Comparison of ENCODE assay signal across 23 cellular contexts in the genomic region with DNA sequence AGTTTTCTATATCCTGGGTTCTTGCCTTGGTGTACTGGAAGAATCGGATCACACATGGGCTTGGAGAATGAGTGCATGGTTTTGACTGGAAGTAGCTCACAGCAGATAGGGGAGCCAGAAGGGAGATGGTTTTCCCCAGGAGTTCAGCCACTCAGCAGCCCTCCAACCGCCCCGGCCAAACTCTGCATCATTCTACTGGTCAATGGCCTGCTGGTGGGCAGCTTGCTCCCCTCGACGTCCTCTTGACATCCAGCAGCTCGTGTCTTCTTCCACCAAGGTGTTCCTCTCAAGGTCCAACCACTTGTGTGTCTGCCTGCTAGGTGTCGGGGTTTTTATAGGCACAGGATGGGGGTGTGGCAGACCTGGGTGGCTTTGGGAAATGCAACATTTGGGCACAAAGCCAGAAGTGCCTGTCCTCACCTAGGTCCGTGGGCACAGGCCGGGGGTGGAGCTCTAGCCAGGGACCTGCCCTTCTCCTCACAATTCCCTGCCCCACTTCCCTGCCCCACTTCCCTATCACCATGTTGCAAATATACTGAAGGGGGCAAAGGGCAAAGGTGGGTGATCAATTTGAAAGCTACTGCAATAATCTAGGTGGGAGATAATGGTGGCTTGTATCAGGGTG. TPM values are rescaled to one million over a fixed set of nuclear protein-coding genes. Genes with fewer than 3 reads are reported as not detected.
DNase-seq lines count a peak whose midpoint lies in the region; ATAC-seq, FAIRE-seq and TF ChIP-seq lines count a peak whose summit lies in the region.
"Had no signal": no experiment of that assay in that cellular context is flagged by ENCODE, and none has a peak within 500 bp of the region (broad histone marks: within the 10 kb centered on the region; RNA-seq: fewer than 3 reads in every experiment).

No MANE protein-coding gene starts in this region.

- peaks cover 10% of the 10 kb centered on the region for H3K36me3 Mint-ChIP-seq in activated naive CD4-positive, alpha-beta T cell treated with anti-CD3 and anti-CD28 coated beads for 36 hours (ENCODE audit: low read depth)
- H3K36me3 Mint-ChIP-seq in activated naive CD4-positive, alpha-beta T cell treated with anti-CD3 and anti-CD28 coated beads, Interleukin-2, amount 50 U/mL, for 72 hours, result peaks cover 0 to 8% of the 10 kb centered on the region in 2 donors
- no peaks in the 10 kb centered on the region for H3K36me3 Mint-ChIP-seq in immature natural killer cell

- no peak for DNase-seq in activated naive CD4-positive, alpha-beta T cell treated with anti-CD3 and anti-CD28 coated beads for 36 hours
- no peak for DNase-seq in activated naive CD4-positive, alpha-beta T cell treated with anti-CD3 and anti-CD28 coated beads, Interleukin-2, amount 50 U/mL, for 72 hours (ENCODE audit: low spot score in 2 of 2)
- DNase-seq in immature natural killer cell, result no peak
- peak; percentile 38 for DNase-seq in small intestine
- no peak for DNase-seq in activated CD4-positive, CD25-positive, alpha-beta regulatory T cell (lab: John Stamatoyannopoulos, UW)
- DNase-seq: CD8-positive, alpha-beta memory T cell; DMS53; EL; NCI-H1417; NCI-H187; NCI-H2107; NCI-H510A; NCI-H748 treated with DMSO at 0.1 percent for 48 hours; OCI-M1; SHP77 treated with DMSO at 0.1 percent for 48 hours had no signal

- H3K4me3 Mint-ChIP-seq in activated naive CD4-positive, alpha-beta T cell treated with anti-CD3 and anti-CD28 coated beads for 36 hours, result no peak overlapping the region
- H3K4me3 Mint-ChIP-seq in immature natural killer cell, result no peak overlapping the region

- H3K9me3 ChIP-seq in HEK293 (ENCODE audit: control insufficient read depth, insufficient read depth, low read depth, low read length), result no peaks in the 10 kb centered on the region
- no peaks in the 10 kb centered on the region for H3K9me3 ChIP-seq in small intestine (ENCODE audit: control insufficient read depth, low read depth)
- H3K9me3 ChIP-seq: A549, BLaER1 had no signal

- no peak for ATAC-seq in activated naive CD4-positive, alpha-beta T cell treated with anti-CD3 and anti-CD28 coated beads, Interleukin-2, amount 50 U/mL, for 72 hours
- ATAC-seq in HG02798 (IDR thresholded peaks at IDR 0.05; ENCODE audit: poor library complexity, unreplicated experiment), result no peak
- ATAC-seq: A549, GM12878 had no signal

- no peak for TF ChIP-seq CTCF in HEK293 (tag by site-specific recombination; IDR thresholded peaks at IDR 0.05)

- H3K27me3 Mint-ChIP-seq in activated naive CD4-positive, alpha-beta T cell treated with anti-CD3 and anti-CD28 coated beads for 36 hours (ENCODE audit: low read depth), result no peaks in the 10 kb centered on the region
- peaks cover 11 to 16% (median 13%) of the 10 kb centered on the region in 3 donors for H3K27me3 Mint-ChIP-seq in immature natural killer cell (ENCODE audit: low read depth in 3 of 3)

- POLR2A ChIA-PET in HEK293 (lab: Yijun Ruan, JAX), result no interaction called here

- H3K4me3 ChIP-seq in HEK293 (ENCODE audit: low read depth, low read length), result no peak overlapping the region
- H3K4me3 ChIP-seq in small intestine (ENCODE audit: low read depth in 1 of 2, low read length in 2 of 2), result no peak overlapping the region
- H3K4me3 ChIP-seq: A549, BLaER1, GM12878 had no signal

- H3K27ac ChIP-seq in HEK293 (ENCODE audit: extremely low read depth, low read depth, low read length) (no peak overlapping the region), small intestine (ENCODE audit: low read depth in 1 of 2, low read length in 1 of 2) (no peak overlapping the region)
- H3K27ac ChIP-seq: A549, BLaER1, KMS-11 had no signal

- H3K36me3 ChIP-seq in HEK293 (ENCODE audit: control insufficient read depth in 2 of 2, insufficient read depth in 1 of 2, low read length in 2 of 2) (no peaks in the 10 kb centered on the region), small intestine (ENCODE audit: control insufficient read depth in 2 of 2, insufficient read depth in 2 of 2, low read length in 2 of 2) (no peaks in the 10 kb centered on the region)
- H3K36me3 ChIP-seq: BLaER1 had no signal

- H3K27me3 ChIP-seq in small intestine (ENCODE audit: control insufficient read depth in 2 of 2, insufficient read depth in 2 of 2, low read length in 2 of 2), result no peaks in the 10 kb centered on the region
- H3K27me3 ChIP-seq: BLaER1 had no signal

- 66 to 88% (median 88%) methylated on average over 9 of the region's 9 CpGs for WGBS in small intestine, 3 donors

- CTCF ChIA-PET in activated naive CD4-positive, alpha-beta T cell treated with anti-CD3 and anti-CD28 coated beads for 36 hours (lab: Charles Lee), result interaction anchor here (0.6 to 1.8 kb wide), 7 partner anchors 9 to 253 kb away, joined by 4 to 9 read pairs (median 5); partner anchors contain the start of gene CD200R1
- CTCF ChIA-PET in HEK293 (lab: Yijun Ruan, JAX), result interaction anchor here (0.6 to 1.4 kb wide), 2 partner anchors 9 to 253 kb away, joined by 3 to 4 read pairs; no protein-coding TSS in a partner anchor

- no peak for FAIRE-seq in small intestine (lab: Jason Lieb, UNC)
- FAIRE-seq: A549, GM18507, H1 had no signal

- peak overlapping the region; percentile 37 for H3K27ac Mint-ChIP-seq in activated naive CD4-positive, alpha-beta T cell treated with anti-CD3 and anti-CD28 coated beads for 36 hours
- peak overlapping the region in 1 of 2 donors; percentile 55 for H3K27ac Mint-ChIP-seq in activated naive CD4-positive, alpha-beta T cell treated with anti-CD3 and anti-CD28 coated beads, Interleukin-2, amount 50 U/mL, for 72 hours
- peak overlapping the region in 5 of 6 donors; percentile 15 to 61 (median 36) for H3K27ac Mint-ChIP-seq in immature natural killer cell

- H3K4me1 Mint-ChIP-seq in activated naive CD4-positive, alpha-beta T cell treated with anti-CD3 and anti-CD28 coated beads for 36 hours (ENCODE audit: low read depth), result peaks cover 66% of the 10 kb centered on the region
- H3K4me1 Mint-ChIP-seq in immature natural killer cell, result peaks cover 40 to 58% of the 10 kb centered on the region in 2 donors

- no peaks in the 10 kb centered on the region for H3K9me3 Mint-ChIP-seq in activated naive CD4-positive, alpha-beta T cell treated with anti-CD3 and anti-CD28 coated beads for 36 hours
- no peaks in the 10 kb centered on the region for H3K9me3 Mint-ChIP-seq in activated naive CD4-positive, alpha-beta T cell treated with anti-CD3 and anti-CD28 coated beads, Interleukin-2, amount 50 U/mL, for 72 hours
- H3K9me3 Mint-ChIP-seq in immature natural killer cell, result no peaks in the 10 kb centered on the region
- H3K9me3 Mint-ChIP-seq: CD8-positive, alpha-beta memory T cell had no signal

- intact Hi-C loops in activated naive CD4-positive, alpha-beta T cell treated with anti-CD3 and anti-CD28 coated beads for 36 hours (cut with micrococcal nuclease), result no loop called here

- H3K4me1 ChIP-seq in HEK293 (ENCODE audit: control insufficient read depth, insufficient read depth, low read length) (no peaks in the 10 kb centered on the region; the same call in 1 of the 2 replicates), small intestine (ENCODE audit: control insufficient read depth in 2 of 2, insufficient read depth in 1 of 2, low read depth in 1 of 2, low read length in 1 of 2) (peaks cover 2 to 3% of the 10 kb centered on the region in 2 donors)

TF ChIP-seq in HEK293, 187 proteins besides CTCF, POLR2A, EP300 and RAD21:
- TF ChIP-seq HOXD13 (CRISPR knock-in tag; IDR thresholded peaks at IDR 0.05; ENCODE audit: borderline replicate concordance) (no peak), ZFHX2 (tag by site-specific recombination; conservative IDR thresholded peaks at IDR 0.05) (0 out of 2 replicates have a peak, but pooled peaks have one; percentile 12), ZNF610 (tag by site-specific recombination; IDR thresholded peaks at IDR 0.05; ENCODE audit: borderline replicate concordance) (no peak), EGR2 (tag by site-specific recombination; IDR thresholded peaks at IDR 0.05; ENCODE audit: low read depth) (0 out of 2 replicates have a peak, but pooled peaks have one; percentile 30), ZNF335 (tag by site-specific recombination; conservative IDR thresholded peaks at IDR 0.05) (no peak)

RNA-seq across cellular contexts. Expression of gene GTPBP8, which starts 3.0 kb away (rescaled TPM):
- 10 to 100 TPM; 62.8 to 68.9 TPM for total RNA-seq in activated naive CD4-positive, alpha-beta T cell treated with anti-CD3 and anti-CD28 coated beads for 36 hours
- total RNA-seq in activated naive CD4-positive, alpha-beta T cell treated with anti-CD3 and anti-CD28 coated beads, Interleukin-2, amount 50 U/mL, for 72 hours, result 10 to 100 TPM; 21.6 to 30.8 TPM
- polyA plus RNA-seq in immature natural killer cell, result 10 to 100 TPM; 14.5 to 34.9 (median 28.3) TPM
- polyA plus RNA-seq in small intestine, result 10 to 100 TPM; 14.7 to 18.8 (median 17.3) TPM

RNA-seq across cellular contexts. Expression of gene CD200R1, which starts 12.9 kb away (rescaled TPM):
- total RNA-seq in activated naive CD4-positive, alpha-beta T cell treated with anti-CD3 and anti-CD28 coated beads for 36 hours, result 1 to 10 TPM; 1.1 TPM
- 1 to 10 TPM; 2.4 to 3.5 TPM for total RNA-seq in activated naive CD4-positive, alpha-beta T cell treated with anti-CD3 and anti-CD28 coated beads, Interleukin-2, amount 50 U/mL, for 72 hours
- polyA plus RNA-seq in immature natural killer cell, result 1 to 10 TPM; 1.4 to 1.9 (median 1.7) TPM
- under 1 TPM in 2 of 3 donors, not detected in 1; 0.27 to 0.48 TPM for polyA plus RNA-seq in small intestine
- total RNA-seq: H1 had no signal
